ENCODE assay signal across 1 cellular context in the genomic region with DNA sequence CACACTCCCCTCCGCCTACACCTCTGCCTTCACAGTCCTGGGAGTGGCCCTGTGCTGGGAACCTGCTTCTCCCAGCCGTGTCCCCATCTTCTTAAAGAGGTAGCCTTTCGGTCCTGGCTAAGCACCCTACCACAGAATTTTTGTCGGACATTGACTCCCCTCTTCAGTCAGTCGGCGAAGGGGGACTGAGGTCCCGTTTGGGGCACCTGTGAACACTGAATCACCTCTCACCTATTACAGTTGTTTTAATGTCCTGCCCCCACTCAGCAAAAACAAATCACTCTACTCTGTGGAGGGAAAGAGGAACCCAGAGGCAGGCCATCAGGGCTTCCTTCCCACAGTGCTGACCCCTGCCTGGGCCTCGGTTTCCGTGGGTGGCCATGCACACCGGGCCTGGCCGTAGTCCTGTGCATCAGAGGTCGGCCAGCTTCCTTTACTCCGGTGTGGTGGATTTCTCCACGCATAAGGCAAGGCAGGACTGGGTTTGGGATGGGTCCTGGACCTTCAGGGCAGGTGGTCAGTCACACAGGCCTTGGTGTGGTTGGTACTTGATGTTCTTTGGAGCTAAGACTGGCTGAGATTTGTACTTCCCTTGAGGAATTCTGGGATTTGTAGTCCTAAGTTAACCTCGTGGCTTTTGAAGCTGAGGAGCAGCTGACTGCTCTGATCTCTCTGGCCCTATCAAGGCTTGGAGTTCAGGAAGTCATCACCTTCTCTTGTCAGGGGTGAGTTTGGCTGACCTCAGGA.
TF ChIP-seq lines count a peak whose summit lies in the region.

No MANE protein-coding gene starts in this region.

TF ChIP-seq in HCT116, 20 proteins besides CTCF, POLR2A, EP300 and RAD21 (continued from another document):
- TF ChIP-seq FOSL1 (IDR thresholded peaks at IDR 0.05; ENCODE audit: low read depth) (no peak), CEBPB (IDR thresholded peaks at IDR 0.05; ENCODE audit: low read depth) (no peak), EZH2phosphoT487 (IDR thresholded peaks at IDR 0.05; ENCODE audit: borderline replicate concordance) (no peak), SP1 (IDR thresholded peaks at IDR 0.05; ENCODE audit: low read depth) (no peak), CBX3 (IDR thresholded peaks at IDR 0.05; ENCODE audit: low read depth) (no peak), POLR2AphosphoS5 (IDR thresholded peaks at IDR 0.05; ENCODE audit: low read depth, low read length) (no peak)
- TF ChIP-seq, protein P1, sequence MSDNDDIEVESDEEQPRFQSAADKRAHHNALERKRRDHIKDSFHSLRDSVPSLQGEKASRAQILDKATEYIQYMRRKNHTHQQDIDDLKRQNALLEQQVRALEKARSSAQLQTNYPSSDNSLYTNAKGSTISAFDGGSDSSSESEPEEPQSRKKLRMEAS (IDR thresholded peaks at IDR 0.05) = peak; percentile 52
